In the genomic region with DNA sequence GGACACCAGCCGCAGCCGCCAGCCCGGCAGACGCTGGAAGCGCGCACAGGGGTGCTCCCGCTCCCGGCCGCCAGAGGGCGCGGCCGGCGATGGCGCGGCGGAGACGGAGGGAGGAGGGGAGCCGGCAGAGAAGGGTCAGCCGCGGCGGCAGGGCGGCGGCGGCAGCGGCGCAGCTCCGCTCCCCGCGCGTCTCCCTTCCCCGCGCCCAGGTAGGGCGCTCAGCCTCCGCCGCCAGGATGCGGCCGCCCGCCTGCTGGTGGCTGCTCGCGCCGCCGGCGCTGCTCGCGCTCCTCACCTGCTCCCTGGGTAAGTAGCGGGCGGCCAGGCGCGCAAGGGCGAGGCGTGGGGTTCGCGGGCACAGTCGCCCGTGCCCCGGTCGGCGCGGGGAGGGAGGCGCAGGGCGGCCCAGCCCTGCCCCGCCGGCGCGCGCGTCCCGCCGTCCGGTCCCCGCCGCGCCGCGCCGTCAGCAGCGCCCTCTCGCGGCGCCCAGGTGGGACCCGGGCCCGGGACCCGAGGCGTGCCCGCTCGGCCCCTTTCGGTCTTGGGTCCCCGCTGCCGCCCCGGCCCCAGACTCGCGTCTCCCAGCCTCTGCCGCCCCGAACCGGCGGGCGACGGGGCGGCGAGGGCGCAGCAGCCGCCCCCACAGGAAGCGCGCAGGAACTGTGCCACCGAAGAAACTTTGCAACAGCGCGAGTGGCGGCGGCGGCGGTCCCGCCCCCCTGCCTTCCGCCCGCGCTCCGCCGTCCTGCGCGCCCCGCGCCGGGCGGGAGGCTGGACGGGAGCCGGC, we compare ENCODE assay signal across 8 cellular contexts. TPM values are rescaled to one million over a fixed set of nuclear protein-coding genes. Genes with fewer than 3 reads are reported as not detected.
A peak's percentile ranks its signal among the peaks of the same experiment; 100 is the strongest.
DNase-seq lines count a peak whose midpoint lies in the region; ATAC-seq, FAIRE-seq and TF ChIP-seq lines count a peak whose summit lies in the region.

Gene B3GLCT (plus strand): TSS at position 127 of the 787 bp plus-strand sequence. CDS start 110 bp downstream, at position 237.

- no peaks in the 10 kb centered on the region for H3K27me3 ChIP-seq in hepatocyte

- WGBS in hepatocyte (ENCODE audit: low lambda C conversion rate, missing lambda C conversion rate) = 2% methylated on average over 67 of the region's 125 CpGs

- peak; percentile 77 for TF ChIP-seq CTCF in astrocyte of the cerebellum (IDR thresholded peaks at IDR 0.05; ENCODE audit: low read depth, low read length, missing control alignments)
- peak; percentile 77 for TF ChIP-seq CTCF in hepatocyte (IDR thresholded peaks at IDR 0.05; ENCODE audit: poor library complexity)
- peak; percentile 72 for TF ChIP-seq CTCF in retinal pigment epithelial cell (conservative IDR thresholded peaks at IDR 0.05; ENCODE audit: low read depth, low read length)

- in situ Hi-C loops in astrocyte of the cerebellum (cut with HindIII; ENCODE audit: low sequenced_read_pairs) = no loop called here

- peak; percentile 87 for FAIRE-seq in GM12892 (lab: Jason Lieb, UNC)

- H3K79me2 ChIP-seq in hepatocyte = peaks cover 27% of the 10 kb centered on the region

- peak; percentile 80 for ATAC-seq in HG02623 (IDR thresholded peaks at IDR 0.05; ENCODE audit: unreplicated experiment)

- no peak for TF ChIP-seq POLR2A in GM12892 (IDR thresholded peaks at IDR 0.05; ENCODE audit: low read depth, low read length)

- peak within 1 kb of the TSS; percentile 98 for H2AFZ ChIP-seq in hepatocyte

- H3K4me3 ChIP-seq in astrocyte of the cerebellum (ENCODE audit: low read depth, low read length) (peak within 1 kb of the TSS; percentile 68), hepatocyte (peak within 1 kb of the TSS; percentile 97), retinal pigment epithelial cell (ENCODE audit: low read length) (peak within 1 kb of the TSS; percentile 66)

- peak within 1 kb of the TSS; percentile 92 for H3K4me2 ChIP-seq in hepatocyte

- H4K20me1 ChIP-seq in hepatocyte (ENCODE audit: insufficient read depth, poor library complexity, severe bottlenecking) = no peaks in the 10 kb centered on the region

- no peaks in the 10 kb centered on the region for H3K9me3 ChIP-seq in hepatocyte (ENCODE audit: low read depth)

- no peaks in the 10 kb centered on the region for H3K36me3 ChIP-seq in hepatocyte (replicated peaks; ENCODE audit: insufficient read depth, low read depth)

- peaks cover 9% of the 10 kb centered on the region for H3K4me1 ChIP-seq in hepatocyte (ENCODE audit: insufficient read depth)

- no peaks in the 10 kb centered on the region for H3K9me2 ChIP-seq in hepatocyte (replicated peaks; ENCODE audit: insufficient read depth)

- peak within 1 kb of the TSS; percentile 99 for H3K27ac ChIP-seq in hepatocyte

- DNase-seq in GM12892 (ENCODE audit: insufficient read length) = peak; percentile 89
- DNase-seq in NCI-H1105 (lab: John Stamatoyannopoulos, UW) = peak; percentile 56
- DNase-seq in T-helper 9 cell = peak; percentile 72
- peak; percentile 44 for DNase-seq in astrocyte of the cerebellum (ENCODE audit: low read depth)
- DNase-seq in hepatocyte (ENCODE audit: low spot score) = peak; percentile 93
- no peak for DNase-seq in retinal pigment epithelial cell (ENCODE audit: low read depth)
- no peak for DNase-seq in NCI-H187 treated with DMSO at 0.1 percent for 48 hours (lab: John Stamatoyannopoulos, UW)

RNA-seq across cellular contexts. Expression of gene B3GLCT, which starts in this region (rescaled TPM):
- polyA plus RNA-seq in GM12892 (2012; ENCODE audit: missing spikeins) = 0.21 TPM
- 10.8 TPM in 2 replicates for total RNA-seq in hepatocyte
- polyA plus RNA-seq in hepatocyte = 5.7 TPM in 2 replicates

Comparison
In these comparisons a context has a peak if more than half of its experiments do, and no peak if none do; other contexts are left out.
1. DNase-seq: peak in GM12892 (single experiment), NCI-H1105 (single experiment), T-helper 9 cell (single experiment), astrocyte of the cerebellum (single experiment) and hepatocyte (single experiment); none in retinal pigment epithelial cell (single experiment) and NCI-H187 treated with DMSO at 0.1 percent for 48 hours (single experiment).
2. Peak in every context shown above with its lines, with median percentiles within 50 percentile points of each other: H3K4me3 ChIP-seq and CTCF ChIP-seq.